ENCODE assay signal across 8 cellular contexts in genomic region chr14:96362965-96363750, GRCh38. TPM values are rescaled to one million over a fixed set of nuclear protein-coding genes. Genes with fewer than 3 reads are reported as not detected.
A peak's percentile ranks its signal among the peaks of the same experiment; 100 is the strongest.
DNase-seq lines count a peak whose midpoint lies in the region; ATAC-seq and TF ChIP-seq lines count a peak whose summit lies in the region.

TSS of gene ATG2B (minus strand) at chr14:96363341. CDS start at chr14:96362976, 365 bp downstream.
TSS of gene GSKIP (plus strand) at chr14:96363526. CDS start at chr14:96382248, 18,722 bp downstream.

- H3K36me3 Mint-ChIP-seq in activated naive CD4-positive, alpha-beta T cell treated with anti-CD3 and anti-CD28 coated beads for 36 hours (ENCODE audit: low read depth): peaks cover 7% of the 10 kb centered on the region

- no peak for TF ChIP-seq EP300 in gastroesophageal sphincter (IDR thresholded peaks at IDR 0.05)

- peak within 1 kb of the TSS; percentile 78 to 81 for H3K4me3 ChIP-seq in gastroesophageal sphincter

- H3K27me3 ChIP-seq in gastroesophageal sphincter: no peaks in the 10 kb centered on the region

- peaks cover 7 to 43% (median 11%) of the 10 kb centered on the region in 3 donors for H3K4me1 ChIP-seq in gastroesophageal sphincter

- H3K4me1 Mint-ChIP-seq in activated naive CD4-positive, alpha-beta T cell treated with anti-CD3 and anti-CD28 coated beads for 36 hours (ENCODE audit: low read depth): peaks cover 54% of the 10 kb centered on the region

- TF ChIP-seq CTCF in gastroesophageal sphincter (IDR thresholded peaks at IDR 0.05): no peak

- peak within 1 kb of the TSS; percentile 84 for H3K27ac Mint-ChIP-seq in activated naive CD4-positive, alpha-beta T cell treated with anti-CD3 and anti-CD28 coated beads for 36 hours

- CTCF ChIA-PET in HEK293T (lab: Yijun Ruan, JAX): no interaction called here
- CTCF ChIA-PET in activated naive CD4-positive, alpha-beta T cell treated with anti-CD3 and anti-CD28 coated beads for 36 hours (lab: Charles Lee): interaction anchor here (0.7 kb wide), 1 partner anchor 21 kb away, joined by 3 read pairs; no protein-coding TSS in a partner anchor

- H3K27ac ChIP-seq in gastroesophageal sphincter (peak within 1 kb of the TSS; percentile 88 to 99 (median 92)), substantia nigra (ENCODE audit: low read depth, low read length, poor library complexity, severe bottlenecking) (peak within 1 kb of the TSS; percentile 91)

- peak; percentile 62 to 74 for TF ChIP-seq POLR2A in gastroesophageal sphincter (IDR thresholded peaks at IDR 0.05)

- H3K4me3 Mint-ChIP-seq in activated naive CD4-positive, alpha-beta T cell treated with anti-CD3 and anti-CD28 coated beads for 36 hours: peak within 1 kb of the TSS; percentile 92

- POLR2A ChIA-PET in HEK293T (lab: Yijun Ruan, JAX): interaction anchor here (0.7 kb wide), 1 partner anchor 19 kb away, joined by 3 read pairs; no protein-coding TSS in a partner anchor

- no peaks in the 10 kb centered on the region for H3K27me3 Mint-ChIP-seq in activated naive CD4-positive, alpha-beta T cell treated with anti-CD3 and anti-CD28 coated beads for 36 hours (ENCODE audit: low read depth)

- DNase-seq in GM03348 (ENCODE audit: low spot score): peak; percentile 98
- peak; percentile 93 for DNase-seq in HEK293T (ENCODE audit: extremely low spot score)
- DNase-seq in MV-4-11 (lab: John Stamatoyannopoulos, UW): peak; percentile 81
- DNase-seq in SK-N-DZ (ENCODE audit: low spot score): peak; percentile 78
- DNase-seq in activated naive CD4-positive, alpha-beta T cell treated with anti-CD3 and anti-CD28 coated beads for 36 hours: peak; percentile 97
- peak; percentile 41 for DNase-seq in non-pigmented ciliary epithelial cell (ENCODE audit: low read depth)
- DNase-seq in substantia nigra (lab: John Stamatoyannopoulos, UW): peak; percentile 61 to 97 (median 91)

- intact Hi-C loops in activated naive CD4-positive, alpha-beta T cell treated with anti-CD3 and anti-CD28 coated beads for 36 hours (cut with micrococcal nuclease): loop anchor here (1.0 to 10.0 kb wide), 6 partner anchors 28 to 1208 kb away; partner anchors contain the start of genes DICER1, PAPOLA and VRK1

- no peaks in the 10 kb centered on the region for H3K9me3 Mint-ChIP-seq in activated naive CD4-positive, alpha-beta T cell treated with anti-CD3 and anti-CD28 coated beads for 36 hours

- no CpG with 5 or more reads among the region's 92 CpGs for WGBS in gastroesophageal sphincter (ENCODE audit: low coverage in 1 of 2), 2 donors

- H3K9me3 ChIP-seq in gastroesophageal sphincter: no peaks in the 10 kb centered on the region

- H3K36me3 ChIP-seq in gastroesophageal sphincter: no peaks in the 10 kb centered on the region

- peak; percentile 97 for ATAC-seq in gastroesophageal sphincter

TF ChIP-seq in HEK293T, 16 proteins besides CTCF, POLR2A, EP300 and RAD21:
- no peak for TF ChIP-seq ZNF384 (IDR thresholded peaks at IDR 0.05)
- TF ChIP-seq ELF4 (IDR thresholded peaks at IDR 0.05): no peak
- no peak for TF ChIP-seq PKNOX1 (IDR thresholded peaks at IDR 0.05)
- no peak for TF ChIP-seq HDGF (IDR thresholded peaks at IDR 0.05; ENCODE audit: borderline replicate concordance)
- TF ChIP-seq FOXK2 (IDR thresholded peaks at IDR 0.05): no peak
- TF ChIP-seq FOXM1 (IDR thresholded peaks at IDR 0.05; ENCODE audit: borderline replicate concordance): no peak
- no peak for TF ChIP-seq ARNT (IDR thresholded peaks at IDR 0.05)
- no peak for TF ChIP-seq CTBP1 (IDR thresholded peaks at IDR 0.05; ENCODE audit: borderline replicate concordance)
- no peak for TF ChIP-seq BHLHE40 (IDR thresholded peaks at IDR 0.05; ENCODE audit: borderline replicate concordance)
- no peak for TF ChIP-seq L3MBTL2 (conservative IDR thresholded peaks at IDR 0.05)
- no peak for TF ChIP-seq SUZ12 (IDR thresholded peaks at IDR 0.05)
- no peak for TF ChIP-seq LEF1 (IDR thresholded peaks at IDR 0.05; ENCODE audit: borderline replicate concordance)
- TF ChIP-seq SP1 (IDR thresholded peaks at IDR 0.05): no peak
- TF ChIP-seq TARDBP (IDR thresholded peaks at IDR 0.05): no peak
- TF ChIP-seq FOXA1 (IDR thresholded peaks at IDR 0.05): no peak
- no peak for TF ChIP-seq NFRKB (IDR thresholded peaks at IDR 0.05)

RNA-seq across cellular contexts. Expression of gene ATG2B, which starts in this region (rescaled TPM):
- polyA plus RNA-seq in SK-N-DZ (2014; cell fraction: cytosol; rRNA removed): 2.7 and 4.0 TPM in 2 replicates
- polyA plus RNA-seq in SK-N-DZ (2014; cell fraction: nucleus; rRNA removed): 8.0 and 10.2 TPM in 2 replicates
- 10 to 100 TPM; 12.8 to 15.3 TPM for total RNA-seq in activated naive CD4-positive, alpha-beta T cell treated with anti-CD3 and anti-CD28 coated beads for 36 hours
- total RNA-seq in gastroesophageal sphincter: 10 to 100 TPM; 18.9 to 40.5 (median 25.8) TPM

RNA-seq across cellular contexts. Expression of gene GSKIP, which starts in this region (rescaled TPM):
- 12.1 and 14.3 TPM in 2 replicates for polyA plus RNA-seq in SK-N-DZ (2014; cell fraction: cytosol; rRNA removed)
- polyA plus RNA-seq in SK-N-DZ (2014; cell fraction: nucleus; rRNA removed): 8.2 and 12.7 TPM in 2 replicates
- 10 to 100 TPM; 17.8 to 20.4 TPM for total RNA-seq in activated naive CD4-positive, alpha-beta T cell treated with anti-CD3 and anti-CD28 coated beads for 36 hours
- 10 to 100 TPM; 11.0 to 58.3 (median 23.0) TPM for total RNA-seq in gastroesophageal sphincter

Comparison
In these comparisons a context has a peak if more than half of its experiments do, and no peak if none do; other contexts are left out.
1. Peak in every context shown above with its lines: DNase-seq, ATAC-seq, H3K4me3 ChIP-seq and H3K27ac ChIP-seq.
2. DNase-seq: peak in every context shown above with its lines; median percentile 98 in GM03348; 97 in activated naive CD4-positive, alpha-beta T cell treated with anti-CD3 and anti-CD28 coated beads for 36 hours; 93 in HEK293T; 91 in substantia nigra; 81 in MV-4-11; 78 in SK-N-DZ; 41 in non-pigmented ciliary epithelial cell.